ENCODE assay signal across 16 cellular contexts in genomic region chr14:44886860-44887595, GRCh38.
A peak's percentile ranks its signal among the peaks of the same experiment; 100 is the strongest.
DNase-seq lines count a peak whose midpoint lies in the region; ATAC-seq, FAIRE-seq and TF ChIP-seq lines count a peak whose summit lies in the region.
"Had no signal": no experiment of that assay in that cellular context is flagged by ENCODE, and none has a peak within 500 bp of the region (broad histone marks: within the 10 kb centered on the region; RNA-seq: fewer than 3 reads in every experiment).

No MANE protein-coding gene starts in this region.

- H3K9me3 ChIP-seq in aorta (ENCODE audit: control insufficient read depth, low read length) = no peaks in the 10 kb centered on the region

- no peak for TF ChIP-seq CTCF in chondrocyte (IDR thresholded peaks at IDR 0.05)

- 95 to 96% methylated on average over 35 of the region's 35 CpGs for WGBS in aorta, 2 donors

- peak; percentile 87 for DNase-seq in chondrocyte (ENCODE audit: low spot score)
- no peak for DNase-seq in stimulated activated effector memory CD8-positive, alpha-beta T cell treated with anti-CD3 and anti-CD28 coated beads, Interleukin-12 subunit alpha, Interleukin-12 subunit beta, amount 100 ng/mL, for 72 hours (ENCODE audit: low spot score in 2 of 2)
- DNase-seq in aorta = no peak
- DNase-seq in activated CD8-positive, alpha-beta memory T cell treated with anti-CD3 and anti-CD28 coated beads, Interleukin-2, amount 50 U/mL, for 4 hours = no peak
- DNase-seq in NCI-H82 (lab: John Stamatoyannopoulos, UW) = no peak
- no peak for DNase-seq in GM12891 (ENCODE audit: insufficient read length, low spot score)
- DNase-seq: C1 segment of cervical spinal cord; Calu3; CD4-positive, alpha-beta memory T cell; COR-L47; DMS53; DMS79 treated with DMSO at 0.1 percent for 48 hours; GF-D8; H9; HFFc6 had no signal

- no peaks in the 10 kb centered on the region for H3K4me1 ChIP-seq in aorta (ENCODE audit: control insufficient read depth in 1 of 2, insufficient read depth in 2 of 2, low read length in 2 of 2)

- H3K27me3 Mint-ChIP-seq in chondrocyte (ENCODE audit: low read depth) = no peaks in the 10 kb centered on the region

- intact Hi-C loops in aorta (cut with DNase I) = no loop called here

- no peak for TF ChIP-seq POLR2A in GM12891 (IDR thresholded peaks at IDR 0.05; ENCODE audit: low read depth, low read length)

- H3K36me3 ChIP-seq in aorta (ENCODE audit: control insufficient read depth in 1 of 2, insufficient read depth in 2 of 2, low read length in 1 of 2) = no peaks in the 10 kb centered on the region

- H3K27ac ChIP-seq in aorta (ENCODE audit: low read depth in 1 of 2, low read length in 2 of 2) = no peak overlapping the region

- peak; percentile 16 for ATAC-seq in stimulated activated effector memory CD8-positive, alpha-beta T cell treated with anti-CD3 and anti-CD28 coated beads, Interleukin-12 subunit alpha, Interleukin-12 subunit beta, amount 100 ng/mL, for 72 hours
- ATAC-seq in aorta (ENCODE audit: low FRiP score) = peak; percentile 50

- no peak overlapping the region for H3K4me3 Mint-ChIP-seq in chondrocyte (ENCODE audit: unreplicated experiment)
- no peak overlapping the region for H3K4me3 Mint-ChIP-seq in stimulated activated effector memory CD8-positive, alpha-beta T cell treated with anti-CD3 and anti-CD28 coated beads, Interleukin-12 subunit alpha, Interleukin-12 subunit beta, amount 100 ng/mL, for 72 hours
- H3K4me3 Mint-ChIP-seq: CD4-positive, alpha-beta memory T cell; H9; HFFc6 had no signal

- no peak overlapping the region for H3K4me3 ChIP-seq in aorta (ENCODE audit: low read length in 2 of 2)

- FAIRE-seq in GM12891 (lab: Jason Lieb, UNC) = no peak
- FAIRE-seq: GM12892 had no signal

- peaks cover under 1% of the 10 kb centered on the region for H3K4me1 Mint-ChIP-seq in chondrocyte (ENCODE audit: low read depth)
- H3K4me1 Mint-ChIP-seq in stimulated activated effector memory CD8-positive, alpha-beta T cell treated with anti-CD3 and anti-CD28 coated beads, Interleukin-12 subunit alpha, Interleukin-12 subunit beta, amount 100 ng/mL, for 72 hours = peaks cover 4% of the 10 kb centered on the region
- H3K4me1 Mint-ChIP-seq: H9 had no signal

- no peaks in the 10 kb centered on the region for H3K27me3 ChIP-seq in aorta (ENCODE audit: control insufficient read depth in 1 of 2, insufficient read depth in 2 of 2, low read length in 1 of 2)

- peaks cover 6% of the 10 kb centered on the region for H3K36me3 Mint-ChIP-seq in chondrocyte (ENCODE audit: low read depth)
- no peaks in the 10 kb centered on the region for H3K36me3 Mint-ChIP-seq in stimulated activated effector memory CD8-positive, alpha-beta T cell treated with anti-CD3 and anti-CD28 coated beads, Interleukin-12 subunit alpha, Interleukin-12 subunit beta, amount 100 ng/mL, for 72 hours

- H3K9me3 Mint-ChIP-seq in chondrocyte (ENCODE audit: low read depth) = peaks cover 28% of the 10 kb centered on the region
- peaks cover 7% of the 10 kb centered on the region for H3K9me3 Mint-ChIP-seq in stimulated activated effector memory CD8-positive, alpha-beta T cell treated with anti-CD3 and anti-CD28 coated beads, Interleukin-12 subunit alpha, Interleukin-12 subunit beta, amount 100 ng/mL, for 72 hours

- no peak overlapping the region for H3K27ac Mint-ChIP-seq in chondrocyte (ENCODE audit: unreplicated experiment)
- H3K27ac Mint-ChIP-seq in stimulated activated effector memory CD8-positive, alpha-beta T cell treated with anti-CD3 and anti-CD28 coated beads, Interleukin-12 subunit alpha, Interleukin-12 subunit beta, amount 100 ng/mL, for 72 hours = no peak overlapping the region
- H3K27ac Mint-ChIP-seq: CD4-positive, alpha-beta memory T cell; H9; HFFc6 had no signal

TF ChIP-seq in GM12891, 5 proteins besides CTCF, POLR2A, EP300 and RAD21:
- TF ChIP-seq TAF1 (IDR thresholded peaks at IDR 0.05; ENCODE audit: low read depth, low read length) (no peak), POU2F2 (IDR thresholded peaks at IDR 0.05; ENCODE audit: low read depth, low read length) (no peak), PAX5 (IDR thresholded peaks at IDR 0.05; ENCODE audit: insufficient read depth, low read length, severe bottlenecking) (no peak), SPI1 (IDR thresholded peaks at IDR 0.05; ENCODE audit: low read depth, low read length) (no peak), POLR2AphosphoS5 (IDR thresholded peaks at IDR 0.05; ENCODE audit: low read depth, low read length) (no peak)
TF ChIP-seq in GM12891: peak in this region for 0.
